Comparison of ENCODE assay signal across 9 cellular contexts in genomic region chr6:156794963-156795362, GRCh38. TPM values are rescaled to one million over a fixed set of nuclear protein-coding genes. Genes with fewer than 3 reads are reported as not detected.
DNase-seq lines count a peak whose midpoint lies in the region; ATAC-seq and TF ChIP-seq lines count a peak whose summit lies in the region.
"Had no signal": no experiment of that assay in that cellular context is flagged by ENCODE, and none has a peak within 500 bp of the region (broad histone marks: within the 10 kb centered on the region; RNA-seq: fewer than 3 reads in every experiment).

No MANE protein-coding gene starts in this region.

- peak overlapping the region; percentile 57 for H3K4me3 ChIP-seq in GM12864 (ENCODE audit: low read depth, low read length)
- H3K4me3 ChIP-seq in HUES64 (ENCODE audit: low read length): no peak overlapping the region
- H3K4me3 ChIP-seq: colonic mucosa had no signal

- no peaks in the 10 kb centered on the region for H3K9me3 ChIP-seq in HUES64 (ENCODE audit: insufficient read depth, low read depth, low read length)
- H3K9me3 ChIP-seq: colonic mucosa had no signal

- no peak overlapping the region for H3K27ac ChIP-seq in HUES64 (ENCODE audit: low read depth, low read length)
- H3K27ac ChIP-seq: colonic mucosa had no signal

- no peak for DNase-seq in GM12864 (ENCODE audit: low read depth)
- peak; percentile 78 for DNase-seq in kidney glomerular epithelial cell (lab: John Stamatoyannopoulos, UW)
- no peak for DNase-seq in middle frontal gyrus (ENCODE audit: extremely low spot score, low spot score)
- no peak for DNase-seq in anterior cingulate cortex (lab: John Stamatoyannopoulos, UW)
- DNase-seq in NCI-H2196 treated with DMSO at 0.1 percent for 48 hours (lab: John Stamatoyannopoulos, UW; ENCODE audit: unreplicated experiment): no peak
- no peak for DNase-seq in stimulated activated CD4-positive, alpha-beta T cell treated with anti-CD3 and anti-CD28 coated beads, Interleukin-4, amount 100 ng/mL, for 4 hours
- DNase-seq: colonic mucosa had no signal

- TF ChIP-seq CTCF in GM12864 (IDR thresholded peaks at IDR 0.05; ENCODE audit: low read depth, low read length, missing control alignments): no peak

- no peaks in the 10 kb centered on the region for H3K27me3 ChIP-seq in HUES64 (ENCODE audit: insufficient read depth, low read length)
- H3K27me3 ChIP-seq: colonic mucosa had no signal

- H3K4me1 ChIP-seq in HUES64 (ENCODE audit: insufficient read depth, low read length): peaks cover 51% of the 10 kb centered on the region
- H3K4me1 ChIP-seq: colonic mucosa had no signal

- H3K9ac ChIP-seq in HUES64 (ENCODE audit: low read depth, low read length): peak overlapping the region; percentile 7; the same call in 1 of the 2 replicates

- ATAC-seq in GM21360 (IDR thresholded peaks at IDR 0.05; ENCODE audit: unreplicated experiment): peak; percentile 47

- WGBS in HUES64: 72% methylated on average over 10 of the region's 10 CpGs

- no peaks in the 10 kb centered on the region for H3K36me3 ChIP-seq in HUES64 (ENCODE audit: insufficient read depth, low read length)
- H3K36me3 ChIP-seq: colonic mucosa had no signal

RNA-seq across cellular contexts. Expression of gene ARID1B, which starts 17.8 kb away (rescaled TPM):
- polyA plus RNA-seq in HUES64 (2013, experiment 1 of 2): 38.0 TPM
- 35.7 TPM for polyA plus RNA-seq in HUES64 (2013, experiment 2 of 2)
